30 cellular contexts compared by ENCODE assay signal in genomic region chrX:112696506-112696905, GRCh38.
"Had no signal": no experiment of that assay in that cellular context is flagged by ENCODE, and none has a peak within 500 bp of the region (broad histone marks: within the 10 kb centered on the region; RNA-seq: fewer than 3 reads in every experiment).

No MANE protein-coding gene starts in this region.

- H3K9me3 Mint-ChIP-seq: activated B cell treated with CpG ODN at 0.5 μM for 24 hours; activated CD8-positive, alpha-beta T cell treated with anti-CD3 and anti-CD28 coated beads for 36 hours; activated naive CD4-positive, alpha-beta T cell treated with anti-CD3 and anti-CD28 coated beads for 36 hours; activated T-helper 17 cell treated with anti-CD3 and anti-CD28 coated beads, Interleukin-2, amount 50 U/mL, for 72 hours; central memory CD8-positive, alpha-beta T cell; effector memory CD8-positive, alpha-beta T cell; T-helper 2 cell treated with Interferon-gamma antibody and Interleukin-4, amounts not matched to agents 5 μg/mL and 100 μg/mL, for 36 hours had no signal

- FAIRE-seq: bronchial epithelial cell had no signal

- H3K4me1 ChIP-seq: ascending aorta, esophagus muscularis mucosa, gastroesophageal sphincter, heart right ventricle had no signal

- H3K27ac ChIP-seq: ascending aorta, brain microvascular endothelial cell, coronary artery, esophagus muscularis mucosa, gastroesophageal sphincter, heart right ventricle, hepatocyte, WERI-Rb-1 had no signal

- H3K4me3 Mint-ChIP-seq: activated B cell treated with CpG ODN at 0.5 μM for 24 hours; activated CD8-positive, alpha-beta T cell treated with anti-CD3 and anti-CD28 coated beads for 36 hours; activated naive CD4-positive, alpha-beta T cell treated with anti-CD3 and anti-CD28 coated beads for 36 hours; activated naive CD8-positive, alpha-beta T cell treated with anti-CD3 and anti-CD28 coated beads, Interleukin-2, amount 10 ng/mL, durations not matched to agents 7 days and 5 days; activated T-cell treated with anti-CD3 and anti-CD28 coated beads, Interleukin-2, amount 50 U/mL, for 4 hours; activated T-helper 17 cell treated with anti-CD3 and anti-CD28 coated beads, Interleukin-2, amount 50 U/mL, for 72 hours; central memory CD8-positive, alpha-beta T cell; effector memory CD8-positive, alpha-beta T cell; T-helper 2 cell treated with Interferon-gamma antibody and Interleukin-4, amounts not matched to agents 5 μg/mL and 100 μg/mL, for 36 hours had no signal

- DNase-seq: activated B cell treated with CpG ODN at 0.5 μM for 24 hours; activated CD4-positive, alpha-beta T cell treated with anti-CD3 and anti-CD28 coated beads for 48 hours; activated CD4-positive, alpha-beta T cell treated with anti-CD3 and anti-CD28 coated beads, Interleukin-2, amount 50 U/mL, for 1 hour; activated CD4-positive, alpha-beta T cell treated with anti-CD3 and anti-CD28 coated beads, Interleukin-2, amount 50 U/mL, for 48 hours; activated CD8-positive, alpha-beta memory T cell treated with anti-CD3 and anti-CD28 coated beads for 24 hours; activated CD8-positive, alpha-beta T cell treated with anti-CD3 and anti-CD28 coated beads for 36 hours; activated effector memory CD4-positive, alpha-beta T cell treated with Interleukin-2 at 50 U/mL for 16 hours; activated naive CD4-positive, alpha-beta T cell treated with anti-CD3 and anti-CD28 coated beads for 36 hours; activated naive CD8-positive, alpha-beta T cell treated with anti-CD3 and anti-CD28 coated beads, Interleukin-2, amount 10 ng/mL, durations not matched to agents 7 days and 5 days; activated T-cell treated with anti-CD3 and anti-CD28 coated beads, Interleukin-2, amount 50 U/mL, for 4 hours; brain microvascular endothelial cell; dermis blood vessel endothelial cell; effector CD4-positive, alpha-beta T cell; effector memory CD8-positive, alpha-beta T cell; erythroblast; foreskin melanocyte; heart right ventricle; T1000; WERI-Rb-1 had no signal

- H3K27ac Mint-ChIP-seq: activated B cell treated with CpG ODN at 0.5 μM for 24 hours; activated CD8-positive, alpha-beta T cell treated with anti-CD3 and anti-CD28 coated beads for 36 hours; activated naive CD4-positive, alpha-beta T cell treated with anti-CD3 and anti-CD28 coated beads for 36 hours; activated naive CD4-positive, alpha-beta T cell treated with anti-CD3 and anti-CD28 coated beads, Interleukin-2, amount 50 U/mL, for 72 hours; activated naive CD8-positive, alpha-beta T cell treated with anti-CD3 and anti-CD28 coated beads, Interleukin-2, amount 10 ng/mL, durations not matched to agents 7 days and 5 days; activated T-helper 17 cell treated with anti-CD3 and anti-CD28 coated beads, Interleukin-2, amount 50 U/mL, for 72 hours; effector memory CD8-positive, alpha-beta T cell; T-helper 2 cell treated with Interferon-gamma antibody and Interleukin-4, amounts not matched to agents 5 μg/mL and 100 μg/mL, for 36 hours had no signal

- H3K36me3 Mint-ChIP-seq: activated naive CD4-positive, alpha-beta T cell treated with anti-CD3 and anti-CD28 coated beads, Interleukin-2, amount 50 U/mL, for 72 hours; activated naive CD8-positive, alpha-beta T cell treated with anti-CD3 and anti-CD28 coated beads, Interleukin-2, amount 10 ng/mL, durations not matched to agents 7 days and 5 days had no signal

- H3K4me3 ChIP-seq: ascending aorta, coronary artery, esophagus muscularis mucosa, gastroesophageal sphincter, heart right ventricle, hepatocyte had no signal

- H3K4me1 Mint-ChIP-seq: activated B cell treated with CpG ODN at 0.5 μM for 24 hours; activated naive CD8-positive, alpha-beta T cell treated with anti-CD3 and anti-CD28 coated beads, Interleukin-2, amount 10 ng/mL, durations not matched to agents 7 days and 5 days; activated T-helper 17 cell treated with anti-CD3 and anti-CD28 coated beads, Interleukin-2, amount 50 U/mL, for 72 hours; central memory CD8-positive, alpha-beta T cell had no signal

- H3K4me2 ChIP-seq: hepatocyte had no signal

- ATAC-seq: activated CD4-positive, CD25-positive, alpha-beta regulatory T cell treated with anti-CD3 and anti-CD28 coated beads, Interleukin-2, amount 50 U/mL, for 24 hours; activated CD8-positive, alpha-beta T cell treated with anti-CD3 and anti-CD28 coated beads for 36 hours; activated naive CD4-positive, alpha-beta T cell treated with anti-CD3 and anti-CD28 coated beads, Interleukin-2, amount 50 U/mL, for 72 hours; activated T-cell treated with anti-CD3 and anti-CD28 coated beads, Interleukin-2, amount 50 U/mL, for 4 hours; activated T-helper 17 cell treated with anti-CD3 and anti-CD28 coated beads, Interleukin-2, amount 50 U/mL, for 72 hours; effector memory CD8-positive, alpha-beta T cell; gastroesophageal sphincter; heart right ventricle had no signal
